Comparison of ENCODE assay signal across 9 cellular contexts in genomic region chr14:38079268-38079667, GRCh38.
DNase-seq lines count a peak whose midpoint lies in the region; ATAC-seq and TF ChIP-seq lines count a peak whose summit lies in the region.
"Had no signal": no experiment of that assay in that cellular context is flagged by ENCODE, and none has a peak within 500 bp of the region (broad histone marks: within the 10 kb centered on the region; RNA-seq: fewer than 3 reads in every experiment).

No MANE protein-coding gene starts in this region.

- H3K9me3 ChIP-seq in OCI-LY1 (ENCODE audit: low read length) = no peaks in the 10 kb centered on the region

- no peak overlapping the region for H2AFZ ChIP-seq in OCI-LY1 (ENCODE audit: low read length)

- no peaks in the 10 kb centered on the region for H3F3A ChIP-seq in OCI-LY1 (ENCODE audit: insufficient read depth, low read length)

- peaks cover 67% of the 10 kb centered on the region for H3K4me1 ChIP-seq in OCI-LY1 (ENCODE audit: insufficient read depth, low read length, severe bottlenecking)

- H3K9ac ChIP-seq in OCI-LY1 (ENCODE audit: low read length) = 0 out of 2 replicates have a peak overlapping the region, but pooled peaks have one; percentile 11

- no peaks in the 10 kb centered on the region for H4K20me1 ChIP-seq in OCI-LY1 (ENCODE audit: insufficient read depth, low read length)

- ATAC-seq in GM21526 (IDR thresholded peaks at IDR 0.05; ENCODE audit: low FRiP score, unreplicated experiment) (peak; percentile 56), GM21786 (IDR thresholded peaks at IDR 0.05; ENCODE audit: unreplicated experiment) (no peak), HG03039 (IDR thresholded peaks at IDR 0.05; ENCODE audit: unreplicated experiment) (no peak)

- no peaks in the 10 kb centered on the region for H3K79me2 ChIP-seq in OCI-LY1 (ENCODE audit: insufficient read depth, low read length)

- peak overlapping the region; percentile 47 for H3K4me2 ChIP-seq in OCI-LY1 (ENCODE audit: low read length)

- no peaks in the 10 kb centered on the region for H3K9me2 ChIP-seq in OCI-LY1 (ENCODE audit: low read depth, low read length)

- H3K27me3 ChIP-seq in OCI-LY1 (ENCODE audit: insufficient read depth, low read length) (no peaks in the 10 kb centered on the region), brain microvascular endothelial cell (replicated peaks) (no peaks in the 10 kb centered on the region)

- no peak for TF ChIP-seq CTCF in OCI-LY1 (IDR thresholded peaks at IDR 0.05; ENCODE audit: low read length)
- no peak for TF ChIP-seq CTCF in brain microvascular endothelial cell (IDR thresholded peaks at IDR 0.05; ENCODE audit: low read depth, low read length, missing control alignments)

- no peaks in the 10 kb centered on the region for H3K36me3 ChIP-seq in OCI-LY1 (ENCODE audit: insufficient read depth, low read length)
- H3K36me3 ChIP-seq in brain microvascular endothelial cell (replicated peaks) = no peaks in the 10 kb centered on the region

- in situ Hi-C loops in brain microvascular endothelial cell (cut with HindIII; ENCODE audit: low pct_ligation_motif_present, low sequenced_read_pairs) = no loop called here

- peak; percentile 40 for DNase-seq in GM03348 (ENCODE audit: low spot score)
- peak; percentile 35 for DNase-seq in left kidney (ENCODE audit: low read depth, low spot score)
- no peak for DNase-seq in dermis blood vessel endothelial cell
- DNase-seq in brain microvascular endothelial cell = no peak
- DNase-seq: cerebellar nuclear complex had no signal

- peak overlapping the region; percentile 81 for H3K27ac ChIP-seq in OCI-LY1 (ENCODE audit: low read depth, low read length, poor library complexity, severe bottlenecking)
- no peak overlapping the region for H3K27ac ChIP-seq in brain microvascular endothelial cell

- H3K4me3 ChIP-seq in OCI-LY1 (ENCODE audit: low read depth, low read length, poor library complexity, severe bottlenecking) = no peak overlapping the region
- no peak overlapping the region for H3K4me3 ChIP-seq in brain microvascular endothelial cell (ENCODE audit: low read depth, low read length)

Comparison
In these comparisons a context has a peak if more than half of its experiments do, and no peak if none do; other contexts are left out.
1. DNase-seq: peak in GM03348 (single experiment) and left kidney (single experiment); none in dermis blood vessel endothelial cell (single experiment) and brain microvascular endothelial cell (single experiment).